1 cellular context compared by ENCODE assay signal in the genomic region with DNA sequence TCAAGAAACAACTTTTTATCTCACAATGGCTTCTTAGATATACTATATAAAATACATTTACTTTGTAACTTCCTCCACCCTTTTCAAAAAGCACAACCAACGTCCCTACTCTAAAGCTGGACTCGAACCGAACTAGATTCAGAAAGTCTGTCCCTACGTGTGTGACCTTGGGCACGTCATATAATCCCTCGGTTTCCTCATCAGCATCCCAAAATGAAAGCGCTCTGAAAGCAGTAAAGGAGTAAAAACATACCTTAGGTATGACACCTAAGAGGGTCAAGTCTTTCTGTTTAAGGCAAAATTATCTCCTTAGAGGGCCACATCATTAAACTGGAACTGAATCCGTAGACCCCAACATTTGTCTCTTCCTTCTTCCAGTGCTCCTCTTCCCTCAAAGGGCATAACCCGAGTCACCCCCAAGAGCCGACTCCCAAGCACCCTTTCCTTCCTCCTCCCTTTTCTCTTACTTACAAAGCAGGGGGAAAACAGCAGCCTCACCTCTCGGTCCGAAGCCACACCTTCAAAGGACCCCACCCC.
TF ChIP-seq lines count a peak whose summit lies in the region.

No MANE protein-coding gene starts in this region.

TF ChIP-seq in HepG2, 621 proteins besides CTCF, POLR2A, EP300 and RAD21 (continued from another document):
- TF ChIP-seq, protein P1, sequence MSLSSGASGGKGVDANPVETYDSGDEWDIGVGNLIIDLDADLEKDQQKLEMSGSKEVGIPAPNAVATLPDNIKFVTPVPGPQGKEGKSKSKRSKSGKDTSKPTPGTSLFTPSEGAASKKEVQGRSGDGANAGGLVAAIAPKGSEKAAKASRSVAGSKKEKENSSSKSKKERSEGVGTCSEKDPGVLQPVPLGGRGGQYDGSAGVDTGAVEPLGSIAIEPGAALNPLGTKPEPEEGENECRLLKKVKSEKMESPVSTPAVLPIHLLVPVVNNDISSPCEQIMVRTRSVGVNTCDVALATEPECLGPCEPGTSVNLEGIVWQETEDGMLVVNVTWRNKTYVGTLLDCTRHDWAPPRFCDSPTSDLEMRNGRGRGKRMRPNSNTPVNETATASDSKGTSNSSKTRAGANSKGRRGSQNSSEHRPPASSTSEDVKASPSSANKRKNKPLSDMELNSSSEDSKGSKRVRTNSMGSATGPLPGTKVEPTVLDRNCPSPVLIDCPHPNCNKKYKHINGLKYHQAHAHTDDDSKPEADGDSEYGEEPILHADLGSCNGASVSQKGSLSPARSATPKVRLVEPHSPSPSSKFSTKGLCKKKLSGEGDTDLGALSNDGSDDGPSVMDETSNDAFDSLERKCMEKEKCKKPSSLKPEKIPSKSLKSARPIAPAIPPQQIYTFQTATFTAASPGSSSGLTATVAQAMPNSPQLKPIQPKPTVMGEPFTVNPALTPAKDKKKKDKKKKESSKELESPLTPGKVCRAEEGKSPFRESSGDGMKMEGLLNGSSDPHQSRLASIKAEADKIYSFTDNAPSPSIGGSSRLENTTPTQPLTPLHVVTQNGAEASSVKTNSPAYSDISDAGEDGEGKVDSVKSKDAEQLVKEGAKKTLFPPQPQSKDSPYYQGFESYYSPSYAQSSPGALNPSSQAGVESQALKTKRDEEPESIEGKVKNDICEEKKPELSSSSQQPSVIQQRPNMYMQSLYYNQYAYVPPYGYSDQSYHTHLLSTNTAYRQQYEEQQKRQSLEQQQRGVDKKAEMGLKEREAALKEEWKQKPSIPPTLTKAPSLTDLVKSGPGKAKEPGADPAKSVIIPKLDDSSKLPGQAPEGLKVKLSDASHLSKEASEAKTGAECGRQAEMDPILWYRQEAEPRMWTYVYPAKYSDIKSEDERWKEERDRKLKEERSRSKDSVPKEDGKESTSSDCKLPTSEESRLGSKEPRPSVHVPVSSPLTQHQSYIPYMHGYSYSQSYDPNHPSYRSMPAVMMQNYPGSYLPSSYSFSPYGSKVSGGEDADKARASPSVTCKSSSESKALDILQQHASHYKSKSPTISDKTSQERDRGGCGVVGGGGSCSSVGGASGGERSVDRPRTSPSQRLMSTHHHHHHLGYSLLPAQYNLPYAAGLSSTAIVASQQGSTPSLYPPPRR (CRISPR knock-in tag; IDR thresholded peaks at IDR 0.05; ENCODE audit: borderline replicate concordance) = no peak
- no peak for TF ChIP-seq SIN3A (IDR thresholded peaks at IDR 0.05; ENCODE audit: borderline replicate concordance, low read depth, low read length)
- TF ChIP-seq ZNF660 (CRISPR knock-in tag; IDR thresholded peaks at IDR 0.05; ENCODE audit: borderline replicate concordance, low read depth) = no peak
- TF ChIP-seq ELF4 (CRISPR knock-in tag; IDR thresholded peaks at IDR 0.05; ENCODE audit: borderline replicate concordance) = no peak
- 0 out of 2 replicates have a peak, but pooled peaks have one; percentile 0 for TF ChIP-seq ZSCAN9 (CRISPR knock-in tag; IDR thresholded peaks at IDR 0.05; ENCODE audit: borderline replicate concordance)
- TF ChIP-seq ZNF224 (CRISPR knock-in tag; IDR thresholded peaks at IDR 0.05) = no peak
- no peak for TF ChIP-seq FOXM1 (CRISPR knock-in tag; IDR thresholded peaks at IDR 0.05)
- 0 out of 2 replicates have a peak, but pooled peaks have one; percentile 25 for TF ChIP-seq ZNF235 (CRISPR knock-in tag; IDR thresholded peaks at IDR 0.05; ENCODE audit: borderline replicate concordance)
- TF ChIP-seq, protein P2, sequence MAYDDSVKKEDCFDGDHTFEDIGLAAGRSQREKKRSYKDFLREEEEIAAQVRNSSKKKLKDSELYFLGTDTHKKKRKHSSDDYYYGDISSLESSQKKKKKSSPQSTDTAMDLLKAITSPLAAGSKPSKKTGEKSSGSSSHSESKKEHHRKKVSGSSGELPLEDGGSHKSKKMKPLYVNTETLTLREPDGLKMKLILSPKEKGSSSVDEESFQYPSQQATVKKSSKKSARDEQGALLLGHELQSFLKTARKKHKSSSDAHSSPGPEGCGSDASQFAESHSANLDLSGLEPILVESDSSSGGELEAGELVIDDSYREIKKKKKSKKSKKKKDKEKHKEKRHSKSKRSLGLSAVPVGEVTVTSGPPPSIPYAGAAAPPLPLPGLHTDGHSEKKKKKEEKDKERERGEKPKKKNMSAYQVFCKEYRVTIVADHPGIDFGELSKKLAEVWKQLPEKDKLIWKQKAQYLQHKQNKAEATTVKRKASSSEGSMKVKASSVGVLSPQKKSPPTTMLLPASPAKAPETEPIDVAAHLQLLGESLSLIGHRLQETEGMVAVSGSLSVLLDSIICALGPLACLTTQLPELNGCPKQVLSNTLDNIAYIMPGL (CRISPR knock-in tag; IDR thresholded peaks at IDR 0.05; ENCODE audit: borderline replicate concordance in 1 of 2, low read depth in 1 of 2) = no peak
- TF ChIP-seq XRCC5 (optimal IDR thresholded peaks at IDR 0.05; ENCODE audit: low read length) = no peak
- TF ChIP-seq, protein P3, sequence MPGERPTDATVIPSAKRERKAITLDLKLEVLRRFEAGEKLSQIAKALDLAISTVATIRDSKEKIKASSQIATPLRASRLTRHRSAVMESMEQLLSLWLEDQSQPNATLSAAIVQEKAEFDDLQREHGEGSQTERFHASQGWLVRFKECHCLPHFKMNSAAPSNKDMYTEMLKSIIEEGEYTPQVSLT (CRISPR knock-in tag; IDR thresholded peaks at IDR 0.05; ENCODE audit: borderline replicate concordance, low read depth) = no peak
- TF ChIP-seq FLYWCH1 (CRISPR knock-in tag; IDR thresholded peaks at IDR 0.05) = no peak
- TF ChIP-seq, protein P4, sequence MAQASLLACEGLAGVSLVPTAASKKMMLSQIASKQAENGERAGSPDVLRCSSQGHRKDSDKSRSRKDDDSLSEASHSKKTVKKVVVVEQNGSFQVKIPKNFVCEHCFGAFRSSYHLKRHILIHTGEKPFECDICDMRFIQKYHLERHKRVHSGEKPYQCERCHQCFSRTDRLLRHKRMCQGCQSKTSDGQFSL (CRISPR knock-in tag; IDR thresholded peaks at IDR 0.05) = no peak
- no peak for TF ChIP-seq ZNF703 (CRISPR knock-in tag; IDR thresholded peaks at IDR 0.05; ENCODE audit: borderline replicate concordance)
- no peak for TF ChIP-seq NKX3-1 (CRISPR knock-in tag; IDR thresholded peaks at IDR 0.05)
- TF ChIP-seq, protein P5, sequence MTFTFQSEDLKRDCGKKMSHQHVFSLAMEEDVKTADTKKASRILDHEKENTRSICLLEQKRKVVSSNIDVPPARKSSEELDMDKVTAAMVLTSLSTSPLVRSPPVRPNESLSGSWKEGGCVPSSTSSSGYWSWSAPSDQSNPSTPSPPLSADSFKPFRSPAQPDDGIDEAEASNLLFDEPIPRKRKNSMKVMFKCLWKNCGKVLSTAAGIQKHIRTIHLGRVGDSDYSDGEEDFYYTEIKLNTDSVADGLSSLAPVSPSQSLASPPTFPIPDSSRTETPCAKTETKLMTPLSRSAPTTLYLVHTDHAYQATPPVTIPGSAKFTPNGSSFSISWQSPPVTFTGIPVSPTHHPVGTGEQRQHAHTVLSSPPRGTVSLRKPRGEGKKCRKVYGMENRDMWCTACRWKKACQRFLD (CRISPR knock-in tag; IDR thresholded peaks at IDR 0.05; ENCODE audit: borderline replicate concordance) = no peak
